In the genomic region with DNA sequence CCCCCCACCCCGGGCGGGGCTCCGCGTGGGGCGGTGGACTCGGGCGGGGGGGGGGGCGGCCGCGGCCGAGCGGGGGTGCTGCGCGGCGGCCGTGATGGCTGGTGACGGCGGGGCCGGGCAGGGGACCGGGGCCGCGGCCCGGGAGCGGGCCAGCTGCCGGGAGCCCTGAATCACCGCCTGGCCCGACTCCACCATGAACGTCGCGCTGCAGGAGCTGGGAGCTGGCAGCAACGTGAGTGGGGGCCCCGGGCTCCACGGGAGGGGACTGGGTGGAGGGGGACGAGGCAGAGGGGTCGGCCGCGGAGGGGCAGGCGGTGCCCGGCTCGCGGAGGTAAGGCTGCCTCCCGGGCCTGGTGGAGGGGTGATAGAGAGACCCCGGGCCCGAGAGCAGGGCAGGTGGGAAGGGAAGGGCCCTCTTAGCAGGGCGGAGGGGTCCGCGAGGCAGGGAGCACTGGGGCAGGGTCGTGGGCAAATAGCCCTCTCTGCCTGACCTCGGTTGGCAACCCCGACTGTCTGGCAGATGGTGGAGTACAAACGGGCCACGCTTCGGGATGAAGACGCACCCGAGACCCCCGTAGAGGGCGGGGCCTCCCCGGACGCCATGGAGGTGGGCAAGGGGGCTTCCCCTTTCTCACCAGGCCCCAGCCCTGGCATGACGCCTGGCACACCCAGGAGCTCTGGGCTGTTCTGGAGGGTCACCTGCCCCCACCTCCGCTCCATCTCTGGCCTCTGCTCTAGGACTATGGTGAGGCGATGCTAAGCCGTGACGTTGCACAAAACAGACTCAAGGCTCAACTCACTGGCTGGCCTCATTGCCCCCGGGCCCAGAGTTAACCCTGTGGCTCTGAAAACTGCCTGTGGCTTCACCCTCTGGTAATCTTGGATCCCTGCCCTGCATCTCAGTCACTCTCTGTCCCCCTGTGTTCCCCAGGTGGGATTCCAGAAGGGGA, we compare ENCODE assay signal across 14 cellular contexts. TPM values are rescaled to one million over a fixed set of nuclear protein-coding genes. Genes with fewer than 3 reads are reported as not detected.
DNase-seq lines count a peak whose midpoint lies in the region; ATAC-seq lines count a peak whose summit lies in the region.
"Had no signal": no experiment of that assay in that cellular context is flagged by ENCODE, and none has a peak within 500 bp of the region (broad histone marks: within the 10 kb centered on the region; RNA-seq: fewer than 3 reads in every experiment).

Gene ECE2, plus strand, starts transcription at position 62 of the 950 bp plus-strand sequence. Its CDS starts 132 bp downstream, at position 194.

- H3K36me3 ChIP-seq in iPS-15b (ENCODE audit: control insufficient read depth, insufficient read depth, low read length): no peaks in the 10 kb centered on the region
- H3K36me3 ChIP-seq in CD8-positive, alpha-beta memory T cell (ENCODE audit: insufficient read depth, low read length): no peaks in the 10 kb centered on the region
- H3K36me3 ChIP-seq: heart left ventricle, uterus had no signal

- peaks cover 44% of the 10 kb centered on the region for H3K27me3 ChIP-seq in iPS-15b (ENCODE audit: control insufficient read depth, insufficient read depth, low read length)
- H3K27me3 ChIP-seq in CD8-positive, alpha-beta memory T cell (ENCODE audit: insufficient read depth, low read length, poor library complexity, severe bottlenecking): peaks cover 12% of the 10 kb centered on the region
- H3K27me3 ChIP-seq: uterus had no signal

- CTCF ChIA-PET in CD8-positive, alpha-beta memory T cell (lab: Charles Lee): no interaction called here

- H3K9ac ChIP-seq in iPS-15b (ENCODE audit: low read depth, low read length): peak within 1 kb of the TSS; percentile 37

- H3K4me3 ChIP-seq in iPS-15b (ENCODE audit: low read depth, low read length): peak within 1 kb of the TSS; percentile 41
- no peak within 1 kb of the TSS for H3K4me3 ChIP-seq in CD8-positive, alpha-beta memory T cell (ENCODE audit: low read length)
- H3K4me3 ChIP-seq: uterus had no signal

- H3K9me3 Mint-ChIP-seq in activated T-cell treated with anti-CD3 and anti-CD28 coated beads, Interleukin-2, amount 50 U/mL, for 72 hours: no peaks in the 10 kb centered on the region
- H3K9me3 Mint-ChIP-seq in stimulated activated memory B cell treated with anti-CD40 and anti-IgM and Interleukin-4, amounts not matched to agents 10 μg/mL and 1 μg/mL and 100 μg/mL, for 72 hours: peaks cover 5% of the 10 kb centered on the region
- H3K9me3 Mint-ChIP-seq in CD8-positive, alpha-beta memory T cell: no peaks in the 10 kb centered on the region

- no peaks in the 10 kb centered on the region for H3K4me1 ChIP-seq in iPS-15b (ENCODE audit: control insufficient read depth, insufficient read depth, low read length)
- no peaks in the 10 kb centered on the region for H3K4me1 ChIP-seq in CD8-positive, alpha-beta memory T cell (ENCODE audit: insufficient read depth, low read length)
- H3K4me1 ChIP-seq: uterus had no signal

- peaks cover 45% of the 10 kb centered on the region for H3K27me3 Mint-ChIP-seq in activated T-cell treated with anti-CD3 and anti-CD28 coated beads, Interleukin-2, amount 50 U/mL, for 72 hours (ENCODE audit: low read depth)
- H3K27me3 Mint-ChIP-seq in stimulated activated memory B cell treated with anti-CD40 and anti-IgM and Interleukin-4, amounts not matched to agents 10 μg/mL and 1 μg/mL and 100 μg/mL, for 72 hours: peaks cover 53% of the 10 kb centered on the region
- H3K27me3 Mint-ChIP-seq in CD8-positive, alpha-beta memory T cell: peaks cover 37 to 43% of the 10 kb centered on the region in 2 donors

- H3K4me1 Mint-ChIP-seq in activated T-cell treated with anti-CD3 and anti-CD28 coated beads, Interleukin-2, amount 50 U/mL, for 72 hours (ENCODE audit: low read depth): peaks cover 4% of the 10 kb centered on the region
- peaks cover 7% of the 10 kb centered on the region for H3K4me1 Mint-ChIP-seq in stimulated activated memory B cell treated with anti-CD40 and anti-IgM and Interleukin-4, amounts not matched to agents 10 μg/mL and 1 μg/mL and 100 μg/mL, for 72 hours
- peaks cover 0 to 8% (median 5%) of the 10 kb centered on the region in 3 donors for H3K4me1 Mint-ChIP-seq in CD8-positive, alpha-beta memory T cell

- no peak for ATAC-seq in activated T-cell treated with anti-CD3 and anti-CD28 coated beads, Interleukin-2, amount 50 U/mL, for 72 hours (replicated peaks in 1 of 2)
- ATAC-seq in stimulated activated memory B cell treated with anti-CD40 and anti-IgM and Interleukin-4, amounts not matched to agents 10 μg/mL and 1 μg/mL and 100 μg/mL, for 72 hours: peak; percentile 24
- ATAC-seq: PC-3 had no signal

- no peaks in the 10 kb centered on the region for H3K9me3 ChIP-seq in iPS-15b (ENCODE audit: control insufficient read depth, insufficient read depth, low read length)
- H3K9me3 ChIP-seq in CD8-positive, alpha-beta memory T cell (ENCODE audit: low read length): no peaks in the 10 kb centered on the region
- H3K9me3 ChIP-seq: heart left ventricle, uterus had no signal

- peaks cover 0 to 5% of the 10 kb centered on the region in 2 donors for H3K36me3 Mint-ChIP-seq in activated T-cell treated with anti-CD3 and anti-CD28 coated beads, Interleukin-2, amount 50 U/mL, for 72 hours (ENCODE audit: insufficient read depth in 2 of 2)
- no peaks in the 10 kb centered on the region for H3K36me3 Mint-ChIP-seq in stimulated activated memory B cell treated with anti-CD40 and anti-IgM and Interleukin-4, amounts not matched to agents 10 μg/mL and 1 μg/mL and 100 μg/mL, for 72 hours
- peaks cover 0 to 5% (median 1%) of the 10 kb centered on the region in 3 donors for H3K36me3 Mint-ChIP-seq in CD8-positive, alpha-beta memory T cell

- peak within 1 kb of the TSS; percentile 78 for H3K27ac ChIP-seq in angular gyrus (ENCODE audit: low read depth, low read length)
- H3K27ac ChIP-seq in CD8-positive, alpha-beta memory T cell (ENCODE audit: low read depth, low read length): no peak within 1 kb of the TSS
- H3K27ac ChIP-seq: heart left ventricle, uterus had no signal

- H3K4me3 Mint-ChIP-seq in activated T-cell treated with anti-CD3 and anti-CD28 coated beads, Interleukin-2, amount 50 U/mL, for 72 hours: peak within 1 kb of the TSS; percentile 10 to 58
- peak within 1 kb of the TSS; percentile 10 for H3K4me3 Mint-ChIP-seq in stimulated activated memory B cell treated with anti-CD40 and anti-IgM and Interleukin-4, amounts not matched to agents 10 μg/mL and 1 μg/mL and 100 μg/mL, for 72 hours
- H3K4me3 Mint-ChIP-seq in CD8-positive, alpha-beta memory T cell: peak within 1 kb of the TSS in 2 of 7 donors; percentile 15 to 23

- no peak for DNase-seq in activated T-cell treated with anti-CD3 and anti-CD28 coated beads, Interleukin-2, amount 50 U/mL, for 72 hours
- DNase-seq in activated T-cell treated with anti-CD3 and anti-CD28 coated beads for 4 hours: no peak
- no peak for DNase-seq in activated effector memory CD4-positive, alpha-beta T cell treated with Interleukin-2 at 50 U/mL for 16 hours
- no peak for DNase-seq in inferior parietal cortex (ENCODE audit: extremely low spot score)
- no peak for DNase-seq in CD8-positive, alpha-beta memory T cell
- DNase-seq: heart left ventricle, PC-3, uterus had no signal

- H3K27ac Mint-ChIP-seq in activated T-cell treated with anti-CD3 and anti-CD28 coated beads, Interleukin-2, amount 50 U/mL, for 72 hours: no peak within 1 kb of the TSS
- no peak within 1 kb of the TSS for H3K27ac Mint-ChIP-seq in stimulated activated memory B cell treated with anti-CD40 and anti-IgM and Interleukin-4, amounts not matched to agents 10 μg/mL and 1 μg/mL and 100 μg/mL, for 72 hours
- H3K27ac Mint-ChIP-seq in CD8-positive, alpha-beta memory T cell: peak within 1 kb of the TSS in 2 of 8 donors; percentile 52 to 53

- POLR2A ChIA-PET in CD8-positive, alpha-beta memory T cell (lab: Charles Lee): no interaction called here

RNA-seq across cellular contexts. Expression of gene ECE2, which starts in this region (rescaled TPM):
- total RNA-seq in activated T-cell treated with anti-CD3 and anti-CD28 coated beads, Interleukin-2, amount 50 U/mL, for 72 hours: not detected
- total RNA-seq in CD8-positive, alpha-beta memory T cell: not detected
- polyA plus RNA-seq in CD8-positive, alpha-beta memory T cell: not detected
- total RNA-seq: activated CD8-positive, alpha-beta memory T cell treated with anti-CD3 and anti-CD28 coated beads for 36 hours; M059J; PC-3; T-helper 2 cell treated with Interferon-gamma antibody and Interleukin-4, amounts not matched to agents 100 ng/mL and 5 ng/mL, for 36 hours; uterus had no signal
- polyA plus RNA-seq: heart left ventricle had no signal
